ENCODE assay signal across 15 cellular contexts in genomic region chr11:30919389-30920172, GRCh38.
DNase-seq lines count a peak whose midpoint lies in the region; ATAC-seq and TF ChIP-seq lines count a peak whose summit lies in the region.
"Had no signal": no experiment of that assay in that cellular context is flagged by ENCODE, and none has a peak within 500 bp of the region (broad histone marks: within the 10 kb centered on the region; RNA-seq: fewer than 3 reads in every experiment).

No MANE protein-coding gene starts in this region.

- no peak overlapping the region for H3K27ac ChIP-seq in colonic mucosa
- H3K27ac ChIP-seq: C4-2B, stomach had no signal

- H3K4me3 ChIP-seq in colonic mucosa = no peak overlapping the region
- H3K4me3 ChIP-seq: stomach had no signal

- no peaks in the 10 kb centered on the region for H3K36me3 ChIP-seq in colonic mucosa
- H3K36me3 ChIP-seq: stomach had no signal

- no peak for TF ChIP-seq CTCF in colonic mucosa (IDR thresholded peaks at IDR 0.05)

- DNase-seq in COLO829 (ENCODE audit: low spot score) (peak; percentile 14), NOMO-1 (lab: John Stamatoyannopoulos, UW; ENCODE audit: unreplicated experiment in 2 of 2) (peak; percentile 85 to 98), kidney glomerular epithelial cell (lab: John Stamatoyannopoulos, UW) (peak; percentile 55), colonic mucosa (no peak), A172 (ENCODE audit: low spot score) (no peak)
- DNase-seq in stimulated activated CD4-positive, alpha-beta T cell treated with anti-CD3 and anti-CD28 coated beads, Interleukin-2, amount 100 ng/mL, for 48 hours = no peak
- DNase-seq: hippocampal formation; KBM-7; naive thymus-derived CD8-positive, alpha-beta T cell; NCI-H510A treated with DMSO at 0.1 percent for 48 hours; stomach; T-helper 2 cell had no signal

- intact Hi-C loops in colonic mucosa (cut with DNase I) = loop anchor here (2.0 to 10.0 kb wide), 2 partner anchors 575 to 1485 kb away; no protein-coding TSS in a partner anchor

- no peak overlapping the region for H3K9ac ChIP-seq in colonic mucosa (ENCODE audit: low read depth in 2 of 2, low read length in 2 of 2)

- H3K4me1 ChIP-seq in colonic mucosa = no peaks in the 10 kb centered on the region
- H3K4me1 ChIP-seq: stomach had no signal

- H3K27me3 ChIP-seq in colonic mucosa = no peaks in the 10 kb centered on the region
- H3K27me3 ChIP-seq: stomach had no signal

- ATAC-seq in HG02588 (IDR thresholded peaks at IDR 0.05; ENCODE audit: unreplicated experiment) = peak; percentile 53
- no peak for ATAC-seq in GM21528 (IDR thresholded peaks at IDR 0.05; ENCODE audit: low FRiP score, unreplicated experiment)
- ATAC-seq: naive thymus-derived CD8-positive, alpha-beta T cell had no signal

- no peaks in the 10 kb centered on the region for H3K9me3 ChIP-seq in colonic mucosa
- H3K9me3 ChIP-seq: stomach had no signal

Comparison
In these comparisons a context has a peak if more than half of its experiments do, and no peak if none do; other contexts are left out.
1. DNase-seq: peak in COLO829 (single experiment), NOMO-1 (2 of 2) and kidney glomerular epithelial cell (single experiment); none in stimulated activated CD4-positive, alpha-beta T cell treated with anti-CD3 and anti-CD28 coated beads, Interleukin-2, amount 100 ng/mL, for 48 hours (0 of 2), colonic mucosa (single experiment) and A172 (single experiment).